ENCODE assay signal across 1 cellular context in the genomic region with DNA sequence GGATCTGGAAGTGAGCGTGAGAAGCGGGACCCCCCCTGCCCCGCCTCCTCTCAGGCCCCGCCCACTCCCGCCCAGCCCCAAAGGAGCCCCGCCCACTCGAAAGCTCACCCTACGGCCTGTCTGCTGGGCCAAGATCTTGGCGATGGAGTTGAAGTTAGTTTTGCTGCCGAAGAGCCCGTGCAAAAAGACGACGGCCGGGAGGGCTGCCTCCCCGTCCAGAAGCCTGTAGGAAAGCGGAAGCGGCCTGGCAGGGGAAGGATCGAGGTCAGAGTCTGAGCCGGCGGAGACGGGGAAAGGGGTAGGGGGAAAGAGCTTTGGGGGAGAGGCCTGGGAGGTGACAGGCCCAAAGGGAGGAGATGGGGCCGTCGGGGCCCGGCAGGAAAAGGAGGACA.
TF ChIP-seq lines count a peak whose summit lies in the region.

No MANE protein-coding gene starts in this region.

TF ChIP-seq in K562, 482 proteins besides CTCF, POLR2A, EP300 and RAD21 (continued from another document):
- TF ChIP-seq TCF7L2 (IDR thresholded peaks at IDR 0.05; ENCODE audit: low read depth, low read length) (no peak), PRMT5 (CRISPR knock-in tag; IDR thresholded peaks at IDR 0.05) (no peak), HNRNPL (IDR thresholded peaks at IDR 0.05; ENCODE audit: low read depth, low read length) (no peak), TAF9B (IDR thresholded peaks at IDR 0.05; ENCODE audit: partially characterized antibody) (no peak), ZNF77 (CRISPR knock-in tag; IDR thresholded peaks at IDR 0.05) (0 out of 2 replicates have a peak, but pooled peaks have one; percentile 43), FOXM1 (IDR thresholded peaks at IDR 0.05; ENCODE audit: low read depth) (no peak), FOXM1 (CRISPR knock-in tag; IDR thresholded peaks at IDR 0.05; ENCODE audit: low read depth) (no peak), STAT5B (CRISPR knock-in tag; IDR thresholded peaks at IDR 0.05) (no peak), ZNF436 (CRISPR knock-in tag; IDR thresholded peaks at IDR 0.05) (no peak), NFRKB (IDR thresholded peaks at IDR 0.05; ENCODE audit: low read depth) (peak; percentile 33; the same call in 1 of the 2 replicates), ETV1 (tag; conservative IDR thresholded peaks at IDR 0.05; ENCODE audit: low read depth) (no peak), FIP1L1 (IDR thresholded peaks at IDR 0.05; ENCODE audit: low read depth, low read length, poor library complexity, severe bottlenecking) (no peak), ZNF76 (CRISPR knock-in tag; IDR thresholded peaks at IDR 0.05; ENCODE audit: borderline replicate concordance) (no peak), ZNF785 (CRISPR knock-in tag; IDR thresholded peaks at IDR 0.05) (no peak), GATAD2B (IDR thresholded peaks at IDR 0.05; ENCODE audit: borderline replicate concordance) (no peak)
- TF ChIP-seq, protein P1, sequence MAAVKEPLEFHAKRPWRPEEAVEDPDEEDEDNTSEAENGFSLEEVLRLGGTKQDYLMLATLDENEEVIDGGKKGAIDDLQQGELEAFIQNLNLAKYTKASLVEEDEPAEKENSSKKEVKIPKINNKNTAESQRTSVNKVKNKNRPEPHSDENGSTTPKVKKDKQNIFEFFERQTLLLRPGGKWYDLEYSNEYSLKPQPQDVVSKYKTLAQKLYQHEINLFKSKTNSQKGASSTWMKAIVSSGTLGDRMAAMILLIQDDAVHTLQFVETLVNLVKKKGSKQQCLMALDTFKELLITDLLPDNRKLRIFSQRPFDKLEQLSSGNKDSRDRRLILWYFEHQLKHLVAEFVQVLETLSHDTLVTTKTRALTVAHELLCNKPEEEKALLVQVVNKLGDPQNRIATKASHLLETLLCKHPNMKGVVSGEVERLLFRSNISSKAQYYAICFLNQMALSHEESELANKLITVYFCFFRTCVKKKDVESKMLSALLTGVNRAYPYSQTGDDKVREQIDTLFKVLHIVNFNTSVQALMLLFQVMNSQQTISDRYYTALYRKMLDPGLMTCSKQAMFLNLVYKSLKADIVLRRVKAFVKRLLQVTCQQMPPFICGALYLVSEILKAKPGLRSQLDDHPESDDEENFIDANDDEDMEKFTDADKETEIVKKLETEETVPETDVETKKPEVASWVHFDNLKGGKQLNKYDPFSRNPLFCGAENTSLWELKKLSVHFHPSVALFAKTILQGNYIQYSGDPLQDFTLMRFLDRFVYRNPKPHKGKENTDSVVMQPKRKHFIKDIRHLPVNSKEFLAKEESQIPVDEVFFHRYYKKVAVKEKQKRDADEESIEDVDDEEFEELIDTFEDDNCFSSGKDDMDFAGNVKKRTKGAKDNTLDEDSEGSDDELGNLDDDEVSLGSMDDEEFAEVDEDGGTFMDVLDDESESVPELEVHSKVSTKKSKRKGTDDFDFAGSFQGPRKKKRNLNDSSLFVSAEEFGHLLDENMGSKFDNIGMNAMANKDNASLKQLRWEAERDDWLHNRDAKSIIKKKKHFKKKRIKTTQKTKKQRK (IDR thresholded peaks at IDR 0.05; ENCODE audit: borderline replicate concordance, low read depth, low read length) = no peak
- TF ChIP-seq, protein P2, sequence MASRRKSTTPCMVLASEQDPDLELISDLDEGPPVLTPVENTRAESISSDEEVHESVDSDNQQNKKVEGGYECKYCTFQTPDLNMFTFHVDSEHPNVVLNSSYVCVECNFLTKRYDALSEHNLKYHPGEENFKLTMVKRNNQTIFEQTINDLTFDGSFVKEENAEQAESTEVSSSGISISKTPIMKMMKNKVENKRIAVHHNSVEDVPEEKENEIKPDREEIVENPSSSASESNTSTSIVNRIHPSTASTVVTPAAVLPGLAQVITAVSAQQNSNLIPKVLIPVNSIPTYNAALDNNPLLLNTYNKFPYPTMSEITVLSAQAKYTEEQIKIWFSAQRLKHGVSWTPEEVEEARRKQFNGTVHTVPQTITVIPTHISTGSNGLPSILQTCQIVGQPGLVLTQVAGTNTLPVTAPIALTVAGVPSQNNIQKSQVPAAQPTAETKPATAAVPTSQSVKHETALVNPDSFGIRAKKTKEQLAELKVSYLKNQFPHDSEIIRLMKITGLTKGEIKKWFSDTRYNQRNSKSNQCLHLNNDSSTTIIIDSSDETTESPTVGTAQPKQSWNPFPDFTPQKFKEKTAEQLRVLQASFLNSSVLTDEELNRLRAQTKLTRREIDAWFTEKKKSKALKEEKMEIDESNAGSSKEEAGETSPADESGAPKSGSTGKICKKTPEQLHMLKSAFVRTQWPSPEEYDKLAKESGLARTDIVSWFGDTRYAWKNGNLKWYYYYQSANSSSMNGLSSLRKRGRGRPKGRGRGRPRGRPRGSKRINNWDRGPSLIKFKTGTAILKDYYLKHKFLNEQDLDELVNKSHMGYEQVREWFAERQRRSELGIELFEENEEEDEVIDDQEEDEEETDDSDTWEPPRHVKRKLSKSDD (conservative IDR thresholded peaks at IDR 0.05; ENCODE audit: low read length) = no peak
- TF ChIP-seq, protein P3, sequence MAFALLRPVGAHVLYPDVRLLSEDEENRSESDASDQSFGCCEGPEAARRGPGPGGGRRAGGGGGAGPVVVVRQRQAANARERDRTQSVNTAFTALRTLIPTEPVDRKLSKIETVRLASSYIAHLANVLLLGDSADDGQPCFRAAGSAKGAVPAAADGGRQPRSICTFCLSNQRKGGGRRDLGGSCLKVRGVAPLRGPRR (CRISPR knock-in tag; IDR thresholded peaks at IDR 0.05) = no peak
- TF ChIP-seq, protein P4, sequence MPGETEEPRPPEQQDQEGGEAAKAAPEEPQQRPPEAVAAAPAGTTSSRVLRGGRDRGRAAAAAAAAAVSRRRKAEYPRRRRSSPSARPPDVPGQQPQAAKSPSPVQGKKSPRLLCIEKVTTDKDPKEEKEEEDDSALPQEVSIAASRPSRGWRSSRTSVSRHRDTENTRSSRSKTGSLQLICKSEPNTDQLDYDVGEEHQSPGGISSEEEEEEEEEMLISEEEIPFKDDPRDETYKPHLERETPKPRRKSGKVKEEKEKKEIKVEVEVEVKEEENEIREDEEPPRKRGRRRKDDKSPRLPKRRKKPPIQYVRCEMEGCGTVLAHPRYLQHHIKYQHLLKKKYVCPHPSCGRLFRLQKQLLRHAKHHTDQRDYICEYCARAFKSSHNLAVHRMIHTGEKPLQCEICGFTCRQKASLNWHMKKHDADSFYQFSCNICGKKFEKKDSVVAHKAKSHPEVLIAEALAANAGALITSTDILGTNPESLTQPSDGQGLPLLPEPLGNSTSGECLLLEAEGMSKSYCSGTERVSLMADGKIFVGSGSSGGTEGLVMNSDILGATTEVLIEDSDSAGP (CRISPR knock-in tag; IDR thresholded peaks at IDR 0.05) = no peak
